Comparison of ENCODE assay signal across 1 cellular context in genomic region chr7:92729172-92729571, GRCh38.
TF ChIP-seq lines count a peak whose summit lies in the region.

No MANE protein-coding gene starts in this region.

TF ChIP-seq in K562, 482 proteins besides CTCF, POLR2A, EP300 and RAD21 (continued from another document and continues in another):
- TF ChIP-seq ATF3 (IDR thresholded peaks at IDR 0.05) (peak; percentile 87), ATF3 (CRISPR knock-in tag; conservative IDR thresholded peaks at IDR 0.05) (no peak), MEIS2 (IDR thresholded peaks at IDR 0.05; ENCODE audit: partially characterized antibody) (no peak), SMARCB1 (IDR thresholded peaks at IDR 0.05; ENCODE audit: insufficient read length, low read depth) (no peak), ZBED1 (IDR thresholded peaks at IDR 0.05) (no peak), MECOM (CRISPR knock-in tag; IDR thresholded peaks at IDR 0.05) (no peak), CEBPG (CRISPR knock-in tag; IDR thresholded peaks at IDR 0.05) (peak; percentile 55; the same call in 1 of the 2 replicates), CEBPG (tag; conservative IDR thresholded peaks at IDR 0.05 in 1 of 2, IDR thresholded peaks at IDR 0.05 in 1 of 2) (peak; percentile 46 to 96; a peak in 3 of 4 replicates), SRSF3 (IDR thresholded peaks at IDR 0.05; ENCODE audit: insufficient read depth, low read length) (no peak), RFX1 (IDR thresholded peaks at IDR 0.05) (no peak), TCFL5 (CRISPR knock-in tag; conservative IDR thresholded peaks at IDR 0.05) (no peak), PML (IDR thresholded peaks at IDR 0.05; ENCODE audit: low read length) (no peak), ILF3 (IDR thresholded peaks at IDR 0.05; ENCODE audit: borderline replicate concordance) (no peak), SMAD1 (IDR thresholded peaks at IDR 0.05; ENCODE audit: low read depth, low read length, partially characterized antibody) (no peak), ZFP36 (IDR thresholded peaks at IDR 0.05; ENCODE audit: low read depth, low read length, partially characterized antibody) (no peak), MBD1 (CRISPR knock-in tag; IDR thresholded peaks at IDR 0.05) (peak; percentile 74; the same call in 1 of the 2 replicates), ZNF79 (CRISPR knock-in tag; IDR thresholded peaks at IDR 0.05; ENCODE audit: low read depth) (no peak), GATAD2A (IDR thresholded peaks at IDR 0.05) (no peak), GTF2E2 (tag; IDR thresholded peaks at IDR 0.05) (peak; percentile 43; the same call in 1 of the 2 replicates), RB1 (IDR thresholded peaks at IDR 0.05; ENCODE audit: low read depth) (no peak), EWSR1 (IDR thresholded peaks at IDR 0.05; ENCODE audit: borderline replicate concordance, low read depth, partially characterized antibody) (no peak), NFE2L1 (tag; IDR thresholded peaks at IDR 0.05; ENCODE audit: borderline replicate concordance, low read depth) (no peak), C11orf30 (IDR thresholded peaks at IDR 0.05; ENCODE audit: low read depth) (no peak), MLX (CRISPR knock-in tag; conservative IDR thresholded peaks at IDR 0.05) (no peak), NR2C2 (CRISPR knock-in tag; IDR thresholded peaks at IDR 0.05) (no peak), NR2C2 (tag; IDR thresholded peaks at IDR 0.05) (no peak), POU5F1 (IDR thresholded peaks at IDR 0.05; ENCODE audit: borderline replicate concordance, low read depth, low read length, partially characterized antibody) (no peak), MCM5 (IDR thresholded peaks at IDR 0.05; ENCODE audit: low read depth) (no peak), ATF6 (CRISPR knock-in tag; IDR thresholded peaks at IDR 0.05) (no peak), TCF7L2 (IDR thresholded peaks at IDR 0.05; ENCODE audit: low read depth, low read length) (no peak), MYC (IDR thresholded peaks at IDR 0.05; ENCODE audit: low read depth, low read length) (no peak), MYC (CRISPR knock-in tag; IDR thresholded peaks at IDR 0.05; ENCODE audit: borderline replicate concordance, low read depth) (no peak), PTTG1 (tag; IDR thresholded peaks at IDR 0.05; ENCODE audit: low read depth) (no peak), DDX20 (tag; IDR thresholded peaks at IDR 0.05; ENCODE audit: low read depth) (no peak), GATAD2B (IDR thresholded peaks at IDR 0.05; ENCODE audit: borderline replicate concordance) (no peak), JUND (IDR thresholded peaks at IDR 0.05; ENCODE audit: borderline replicate concordance, low read depth, low read length) (peak; percentile 57; the same call in 1 of the 2 replicates), JUND (tag; IDR thresholded peaks at IDR 0.05; ENCODE audit: borderline replicate concordance, low read depth, low read length) (no peak), PCBP2 (IDR thresholded peaks at IDR 0.05; ENCODE audit: low read depth, low read length, poor library complexity, severe bottlenecking) (no peak)
- TF ChIP-seq, protein P1, sequence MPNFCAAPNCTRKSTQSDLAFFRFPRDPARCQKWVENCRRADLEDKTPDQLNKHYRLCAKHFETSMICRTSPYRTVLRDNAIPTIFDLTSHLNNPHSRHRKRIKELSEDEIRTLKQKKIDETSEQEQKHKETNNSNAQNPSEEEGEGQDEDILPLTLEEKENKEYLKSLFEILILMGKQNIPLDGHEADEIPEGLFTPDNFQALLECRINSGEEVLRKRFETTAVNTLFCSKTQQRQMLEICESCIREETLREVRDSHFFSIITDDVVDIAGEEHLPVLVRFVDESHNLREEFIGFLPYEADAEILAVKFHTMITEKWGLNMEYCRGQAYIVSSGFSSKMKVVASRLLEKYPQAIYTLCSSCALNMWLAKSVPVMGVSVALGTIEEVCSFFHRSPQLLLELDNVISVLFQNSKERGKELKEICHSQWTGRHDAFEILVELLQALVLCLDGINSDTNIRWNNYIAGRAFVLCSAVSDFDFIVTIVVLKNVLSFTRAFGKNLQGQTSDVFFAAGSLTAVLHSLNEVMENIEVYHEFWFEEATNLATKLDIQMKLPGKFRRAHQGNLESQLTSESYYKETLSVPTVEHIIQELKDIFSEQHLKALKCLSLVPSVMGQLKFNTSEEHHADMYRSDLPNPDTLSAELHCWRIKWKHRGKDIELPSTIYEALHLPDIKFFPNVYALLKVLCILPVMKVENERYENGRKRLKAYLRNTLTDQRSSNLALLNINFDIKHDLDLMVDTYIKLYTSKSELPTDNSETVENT (CRISPR knock-in tag; IDR thresholded peaks at IDR 0.05) = no peak
- TF ChIP-seq, protein P2, sequence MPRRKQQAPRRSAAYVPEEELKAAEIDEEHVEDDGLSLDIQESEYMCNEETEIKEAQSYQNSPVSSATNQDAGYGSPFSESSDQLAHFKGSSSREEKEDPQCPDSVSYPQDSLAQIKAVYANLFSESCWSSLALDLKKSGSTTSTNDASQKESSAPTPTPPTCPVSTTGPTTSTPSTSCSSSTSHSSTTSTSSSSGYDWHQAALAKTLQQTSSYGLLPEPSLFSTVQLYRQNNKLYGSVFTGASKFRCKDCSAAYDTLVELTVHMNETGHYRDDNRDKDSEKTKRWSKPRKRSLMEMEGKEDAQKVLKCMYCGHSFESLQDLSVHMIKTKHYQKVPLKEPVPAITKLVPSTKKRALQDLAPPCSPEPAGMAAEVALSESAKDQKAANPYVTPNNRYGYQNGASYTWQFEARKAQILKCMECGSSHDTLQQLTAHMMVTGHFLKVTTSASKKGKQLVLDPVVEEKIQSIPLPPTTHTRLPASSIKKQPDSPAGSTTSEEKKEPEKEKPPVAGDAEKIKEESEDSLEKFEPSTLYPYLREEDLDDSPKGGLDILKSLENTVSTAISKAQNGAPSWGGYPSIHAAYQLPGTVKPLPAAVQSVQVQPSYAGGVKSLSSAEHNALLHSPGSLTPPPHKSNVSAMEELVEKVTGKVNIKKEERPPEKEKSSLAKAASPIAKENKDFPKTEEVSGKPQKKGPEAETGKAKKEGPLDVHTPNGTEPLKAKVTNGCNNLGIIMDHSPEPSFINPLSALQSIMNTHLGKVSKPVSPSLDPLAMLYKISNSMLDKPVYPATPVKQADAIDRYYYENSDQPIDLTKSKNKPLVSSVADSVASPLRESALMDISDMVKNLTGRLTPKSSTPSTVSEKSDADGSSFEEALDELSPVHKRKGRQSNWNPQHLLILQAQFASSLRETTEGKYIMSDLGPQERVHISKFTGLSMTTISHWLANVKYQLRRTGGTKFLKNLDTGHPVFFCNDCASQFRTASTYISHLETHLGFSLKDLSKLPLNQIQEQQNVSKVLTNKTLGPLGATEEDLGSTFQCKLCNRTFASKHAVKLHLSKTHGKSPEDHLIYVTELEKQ (CRISPR knock-in tag; IDR thresholded peaks at IDR 0.05) = no peak
- TF ChIP-seq, protein P3, sequence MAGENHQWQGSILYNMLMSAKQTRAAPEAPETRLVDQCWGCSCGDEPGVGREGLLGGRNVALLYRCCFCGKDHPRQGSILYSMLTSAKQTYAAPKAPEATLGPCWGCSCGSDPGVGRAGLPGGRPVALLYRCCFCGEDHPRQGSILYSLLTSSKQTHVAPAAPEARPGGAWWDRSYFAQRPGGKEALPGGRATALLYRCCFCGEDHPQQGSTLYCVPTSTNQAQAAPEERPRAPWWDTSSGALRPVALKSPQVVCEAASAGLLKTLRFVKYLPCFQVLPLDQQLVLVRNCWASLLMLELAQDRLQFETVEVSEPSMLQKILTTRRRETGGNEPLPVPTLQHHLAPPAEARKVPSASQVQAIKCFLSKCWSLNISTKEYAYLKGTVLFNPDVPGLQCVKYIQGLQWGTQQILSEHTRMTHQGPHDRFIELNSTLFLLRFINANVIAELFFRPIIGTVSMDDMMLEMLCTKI (IDR thresholded peaks at IDR 0.05; ENCODE audit: partially characterized antibody) = no peak
- TF ChIP-seq, protein P4, sequence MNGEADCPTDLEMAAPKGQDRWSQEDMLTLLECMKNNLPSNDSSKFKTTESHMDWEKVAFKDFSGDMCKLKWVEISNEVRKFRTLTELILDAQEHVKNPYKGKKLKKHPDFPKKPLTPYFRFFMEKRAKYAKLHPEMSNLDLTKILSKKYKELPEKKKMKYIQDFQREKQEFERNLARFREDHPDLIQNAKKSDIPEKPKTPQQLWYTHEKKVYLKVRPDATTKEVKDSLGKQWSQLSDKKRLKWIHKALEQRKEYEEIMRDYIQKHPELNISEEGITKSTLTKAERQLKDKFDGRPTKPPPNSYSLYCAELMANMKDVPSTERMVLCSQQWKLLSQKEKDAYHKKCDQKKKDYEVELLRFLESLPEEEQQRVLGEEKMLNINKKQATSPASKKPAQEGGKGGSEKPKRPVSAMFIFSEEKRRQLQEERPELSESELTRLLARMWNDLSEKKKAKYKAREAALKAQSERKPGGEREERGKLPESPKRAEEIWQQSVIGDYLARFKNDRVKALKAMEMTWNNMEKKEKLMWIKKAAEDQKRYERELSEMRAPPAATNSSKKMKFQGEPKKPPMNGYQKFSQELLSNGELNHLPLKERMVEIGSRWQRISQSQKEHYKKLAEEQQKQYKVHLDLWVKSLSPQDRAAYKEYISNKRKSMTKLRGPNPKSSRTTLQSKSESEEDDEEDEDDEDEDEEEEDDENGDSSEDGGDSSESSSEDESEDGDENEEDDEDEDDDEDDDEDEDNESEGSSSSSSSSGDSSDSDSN (IDR thresholded peaks at IDR 0.05; ENCODE audit: borderline replicate concordance in 1 of 2, low read depth in 2 of 2, low read length in 2 of 2) = no peak
- TF ChIP-seq, protein P5, sequence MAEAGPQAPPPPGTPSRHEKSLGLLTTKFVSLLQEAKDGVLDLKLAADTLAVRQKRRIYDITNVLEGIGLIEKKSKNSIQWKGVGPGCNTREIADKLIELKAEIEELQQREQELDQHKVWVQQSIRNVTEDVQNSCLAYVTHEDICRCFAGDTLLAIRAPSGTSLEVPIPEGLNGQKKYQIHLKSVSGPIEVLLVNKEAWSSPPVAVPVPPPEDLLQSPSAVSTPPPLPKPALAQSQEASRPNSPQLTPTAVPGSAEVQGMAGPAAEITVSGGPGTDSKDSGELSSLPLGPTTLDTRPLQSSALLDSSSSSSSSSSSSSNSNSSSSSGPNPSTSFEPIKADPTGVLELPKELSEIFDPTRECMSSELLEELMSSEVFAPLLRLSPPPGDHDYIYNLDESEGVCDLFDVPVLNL (CRISPR knock-in tag; IDR thresholded peaks at IDR 0.05; ENCODE audit: low read depth) = no peak
- TF ChIP-seq, protein P6, sequence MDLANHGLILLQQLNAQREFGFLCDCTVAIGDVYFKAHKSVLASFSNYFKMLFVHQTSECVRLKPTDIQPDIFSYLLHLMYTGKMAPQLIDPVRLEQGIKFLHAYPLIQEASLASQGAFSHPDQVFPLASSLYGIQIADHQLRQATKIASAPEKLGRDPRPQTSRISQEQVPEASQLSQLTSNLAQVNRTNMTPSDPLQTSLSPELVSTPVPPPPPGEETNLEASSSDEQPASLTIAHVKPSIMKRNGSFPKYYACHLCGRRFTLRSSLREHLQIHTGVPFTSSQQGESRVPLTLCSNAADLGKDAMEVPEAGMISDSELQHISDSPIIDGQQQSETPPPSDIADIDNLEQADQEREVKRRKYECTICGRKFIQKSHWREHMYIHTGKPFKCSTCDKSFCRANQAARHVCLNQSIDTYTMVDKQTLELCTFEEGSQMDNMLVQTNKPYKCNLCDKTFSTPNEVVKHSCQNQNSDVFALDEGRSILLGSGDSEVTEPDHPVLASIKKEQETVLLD (IDR thresholded peaks at IDR 0.05) = no peak
- TF ChIP-seq, protein P7, sequence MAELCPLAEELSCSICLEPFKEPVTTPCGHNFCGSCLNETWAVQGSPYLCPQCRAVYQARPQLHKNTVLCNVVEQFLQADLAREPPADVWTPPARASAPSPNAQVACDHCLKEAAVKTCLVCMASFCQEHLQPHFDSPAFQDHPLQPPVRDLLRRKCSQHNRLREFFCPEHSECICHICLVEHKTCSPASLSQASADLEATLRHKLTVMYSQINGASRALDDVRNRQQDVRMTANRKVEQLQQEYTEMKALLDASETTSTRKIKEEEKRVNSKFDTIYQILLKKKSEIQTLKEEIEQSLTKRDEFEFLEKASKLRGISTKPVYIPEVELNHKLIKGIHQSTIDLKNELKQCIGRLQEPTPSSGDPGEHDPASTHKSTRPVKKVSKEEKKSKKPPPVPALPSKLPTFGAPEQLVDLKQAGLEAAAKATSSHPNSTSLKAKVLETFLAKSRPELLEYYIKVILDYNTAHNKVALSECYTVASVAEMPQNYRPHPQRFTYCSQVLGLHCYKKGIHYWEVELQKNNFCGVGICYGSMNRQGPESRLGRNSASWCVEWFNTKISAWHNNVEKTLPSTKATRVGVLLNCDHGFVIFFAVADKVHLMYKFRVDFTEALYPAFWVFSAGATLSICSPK (IDR thresholded peaks at IDR 0.05; ENCODE audit: borderline replicate concordance) = no peak
